ENCODE assay signal across 10 cellular contexts in genomic region chr9:120925535-120926396, GRCh38. TPM values are rescaled to one million over a fixed set of nuclear protein-coding genes. Genes with fewer than 3 reads are reported as not detected.
A peak's percentile ranks its signal among the peaks of the same experiment; 100 is the strongest.
DNase-seq lines count a peak whose midpoint lies in the region; ATAC-seq, FAIRE-seq and TF ChIP-seq lines count a peak whose summit lies in the region.
"Had no signal": no experiment of that assay in that cellular context is flagged by ENCODE, and none has a peak within 500 bp of the region (broad histone marks: within the 10 kb centered on the region; RNA-seq: fewer than 3 reads in every experiment).

No MANE protein-coding gene starts in this region.

- TF ChIP-seq POLR2A in A549 (IDR thresholded peaks at IDR 0.05; ENCODE audit: low read length) (no peak), uterus (IDR thresholded peaks at IDR 0.05) (no peak)

- no peak for FAIRE-seq in A549 (lab: Jason Lieb, UNC)
- FAIRE-seq: pancreas had no signal

- TF ChIP-seq RAD21 in A549 (conservative IDR thresholded peaks at IDR 0.05 in 1 of 2, IDR thresholded peaks at IDR 0.05 in 1 of 2) = no peak

- peaks cover 26% of the 10 kb centered on the region for H3K4me1 ChIP-seq in A549
- H3K4me1 ChIP-seq in uterus = no peaks in the 10 kb centered on the region
- H3K4me1 ChIP-seq: pancreas had no signal

- peak overlapping the region; percentile 27 to 67; a peak in 3 of 6 replicates for H3K27ac ChIP-seq in A549
- H3K27ac ChIP-seq in uterus = no peak overlapping the region

- CTCF ChIA-PET in A549 (lab: Yijun Ruan, JAX) = interaction anchor here (0.6 to 10.4 kb wide), 5 partner anchors 10 to 34 kb away, joined by 3 to 66 read pairs (median 3); no protein-coding TSS in a partner anchor

- no peaks in the 10 kb centered on the region for H3K27me3 ChIP-seq in uterus
- H3K27me3 ChIP-seq: pancreas had no signal

- TF ChIP-seq EP300 in A549 (IDR thresholded peaks at IDR 0.05) = no peak

- no peaks in the 10 kb centered on the region for H3K36me3 ChIP-seq in uterus
- H3K36me3 ChIP-seq: pancreas had no signal

- peak; percentile 69 for DNase-seq in A549 (ENCODE audit: low read depth in 1 of 2, low spot score in 1 of 2)
- peak; percentile 74 to 78 for DNase-seq in activated CD8-positive, alpha-beta memory T cell treated with anti-CD3 and anti-CD28 coated beads for 4 hours (ENCODE audit: low read depth in 2 of 2)
- peak; percentile 88 for DNase-seq in fibroblast of pulmonary artery (ENCODE audit: low read depth)
- DNase-seq in stimulated activated CD4-positive, alpha-beta T cell treated with anti-CD3 and anti-CD28 coated beads, Interleukin-15, amount 100 ng/mL, for 1 hour (ENCODE audit: low read depth in 1 of 2, low spot score in 1 of 2) = peak; percentile 59 to 61
- DNase-seq in NCI-H146 (lab: John Stamatoyannopoulos, UW) = no peak
- no peak for DNase-seq in uterus
- DNase-seq: DND-41 had no signal

- intact Hi-C loops in uterus (cut with DNase I; ENCODE audit: low total_unique reads) = no loop called here

- H3K4me2 ChIP-seq in A549 = peak overlapping the region; percentile 41; the same call in 2 of the 3 replicates

- TF ChIP-seq CTCF in A549 (IDR thresholded peaks at IDR 0.05) (no peak), fibroblast of pulmonary artery (IDR thresholded peaks at IDR 0.05; ENCODE audit: low read length, missing control alignments) (no peak), uterus (IDR thresholded peaks at IDR 0.05) (no peak)

- WGBS in A549 (ENCODE audit: missing lambda C conversion rate) = 61% methylated on average over 13 of the region's 13 CpGs

- POLR2A ChIA-PET in A549 (lab: Yijun Ruan, JAX) = interaction anchor here (1.1 kb wide), 2 partner anchors 15 to 132 kb away, joined by 3 read pairs; partner anchors contain the start of gene FBXW2

- H3K4me3 ChIP-seq in A549 (no peak overlapping the region), fibroblast of pulmonary artery (replicated peaks; ENCODE audit: low read depth, low read length) (no peak overlapping the region), uterus (no peak overlapping the region)

- H3K9me3 ChIP-seq in A549 = no peaks in the 10 kb centered on the region
- H3K9me3 ChIP-seq in uterus = no peaks in the 10 kb centered on the region
- H3K9me3 ChIP-seq: pancreas had no signal

- ATAC-seq in A549 (peak; percentile 54 to 61; a peak in 5 of 6 replicates), GM19395 (IDR thresholded peaks at IDR 0.05; ENCODE audit: unreplicated experiment) (peak; percentile 44), HG03571 (IDR thresholded peaks at IDR 0.05; ENCODE audit: unreplicated experiment) (peak; percentile 39)

TF ChIP-seq in A549, 52 proteins besides CTCF, POLR2A, EP300 and RAD21:
- no peak for TF ChIP-seq FOSL2 (IDR thresholded peaks at IDR 0.05)
- peak; percentile 58 for TF ChIP-seq FOSL2 (CRISPR knock-in tag; IDR thresholded peaks at IDR 0.05)
- TF ChIP-seq NFE2L2 (conservative IDR thresholded peaks at IDR 0.05; ENCODE audit: low read length) = no peak

RNA-seq across cellular contexts. Expression of gene TRAF1, which starts 0.8 kb away (rescaled TPM):
- polyA plus RNA-seq in A549 (2011; rRNA removed) (3.4 and 4.1 TPM in 2 replicates), A549 (2017; fragmentation: RNase III; extraction: RNeasy Plus Mini Kit Qiagen cat#74134 plus additional on column Dnase treatment) (2.0 to 4.6 TPM (median 2.1 TPM) in 3 replicates)
- polyA plus RNA-seq in A549 (2012; cell fraction: cytosol; rRNA removed) = 2.1 and 2.6 TPM in 2 replicates
- 8.0 and 8.1 TPM in 2 replicates for polyA plus RNA-seq in A549 (2012; cell fraction: nucleus; rRNA removed)
- polyA minus RNA-seq in A549 (2011; rRNA and poly(A)+ RNA removed) = 3.8 and 5.4 TPM in 2 replicates
- total RNA-seq in uterus = 1 to 10 TPM in 2 of 4 donors, under 1 TPM in 2; 0.51 to 8.7 (median 2.6) TPM

RNA-seq across cellular contexts. Expression of gene PHF19, which starts 48.8 kb away (rescaled TPM):
- 50.7 and 64.9 TPM in 2 replicates for polyA plus RNA-seq in A549 (2011; rRNA removed)
- polyA plus RNA-seq in A549 (2012; cell fraction: cytosol; rRNA removed) = 185 and 190 TPM in 2 replicates
- polyA plus RNA-seq in A549 (2012; cell fraction: nucleus; rRNA removed) = 139 and 140 TPM in 2 replicates
- 102 to 105 TPM (median 104 TPM) in 3 replicates for polyA plus RNA-seq in A549 (2017; fragmentation: RNase III; extraction: RNeasy Plus Mini Kit Qiagen cat#74134 plus additional on column Dnase treatment)
- 103 and 110 TPM in 2 replicates for polyA minus RNA-seq in A549 (2011; rRNA and poly(A)+ RNA removed)
- 10 to 100 TPM; 12.6 to 76.3 (median 31.8) TPM for total RNA-seq in uterus

Comparison
In these comparisons a context has a peak if more than half of its experiments do, and no peak if none do; other contexts are left out.
1. DNase-seq: peak in A549 (2 of 2), activated CD8-positive, alpha-beta memory T cell treated with anti-CD3 and anti-CD28 coated beads for 4 hours (2 of 2), fibroblast of pulmonary artery (single experiment) and stimulated activated CD4-positive, alpha-beta T cell treated with anti-CD3 and anti-CD28 coated beads, Interleukin-15, amount 100 ng/mL, for 1 hour (2 of 2); none in NCI-H146 (single experiment) and uterus (0 of 2).
2. H3K27ac ChIP-seq: peak in A549 (2 of 2); none in uterus (0 of 2).
3. Peak in every context shown above with its lines, with median percentiles within 50 percentile points of each other: ATAC-seq.